In genomic region chr4:2595436-2595835, GRCh38 we compare ENCODE assay signal across 2 cellular contexts.
A peak's percentile ranks its signal among the peaks of the same experiment; 100 is the strongest.
TF ChIP-seq lines count a peak whose summit lies in the region.

No MANE protein-coding gene starts in this region.

TF ChIP-seq in GM23338, 12 proteins besides CTCF, POLR2A, EP300 and RAD21:
- TF ChIP-seq REST (IDR thresholded peaks at IDR 0.05; ENCODE audit: unreplicated experiment) (no peak), ETS1 (IDR thresholded peaks at IDR 0.05) (no peak), STAT1 (IDR thresholded peaks at IDR 0.05; ENCODE audit: unreplicated experiment) (no peak), JUNB (IDR thresholded peaks at IDR 0.05; ENCODE audit: unreplicated experiment) (no peak), ZNF331 (CRISPR knock-in tag; IDR thresholded peaks at IDR 0.05; ENCODE audit: low read depth) (no peak), EZH2 (IDR thresholded peaks at IDR 0.05; ENCODE audit: low read depth, unreplicated experiment) (no peak), CREB1 (CRISPR knock-in tag; IDR thresholded peaks at IDR 0.05; ENCODE audit: low read depth) (no peak), ZNF462 (CRISPR knock-in tag; IDR thresholded peaks at IDR 0.05) (no peak), ZNF114 (CRISPR knock-in tag; IDR thresholded peaks at IDR 0.05) (no peak), POLR2AphosphoS5 (IDR thresholded peaks at IDR 0.05; ENCODE audit: low read depth) (no peak), NANOG (IDR thresholded peaks at IDR 0.05; ENCODE audit: borderline replicate concordance) (no peak), EZH2phosphoT487 (IDR thresholded peaks at IDR 0.05; ENCODE audit: unreplicated experiment) (no peak)

TF ChIP-seq in K562, 482 proteins besides CTCF, POLR2A, EP300 and RAD21:
- TF ChIP-seq ZHX1 (conservative IDR thresholded peaks at IDR 0.05; ENCODE audit: low read length) (no peak), ZBTB43 (CRISPR knock-in tag; IDR thresholded peaks at IDR 0.05) (no peak), CBFA2T2 (conservative IDR thresholded peaks at IDR 0.05) (0 out of 2 replicates have a peak, but pooled peaks have one; percentile 13), CTBP1 (IDR thresholded peaks at IDR 0.05; ENCODE audit: borderline replicate concordance) (peak; percentile 72), RBM25 (IDR thresholded peaks at IDR 0.05; ENCODE audit: low read depth, low read length, severe bottlenecking) (no peak), XRCC4 (IDR thresholded peaks at IDR 0.05; ENCODE audit: extremely low read depth, insufficient read depth, insufficient read length) (no peak), HDAC3 (IDR thresholded peaks at IDR 0.05; ENCODE audit: borderline replicate concordance, partially characterized antibody) (no peak), HLTF (IDR thresholded peaks at IDR 0.05) (no peak), ZFP1 (CRISPR knock-in tag; IDR thresholded peaks at IDR 0.05) (no peak), CBX2 (IDR thresholded peaks at IDR 0.05; ENCODE audit: insufficient read depth, low read length, poor library complexity, severe bottlenecking) (no peak), ZNF253 (CRISPR knock-in tag; conservative IDR thresholded peaks at IDR 0.05) (no peak), CBFA2T3 (IDR thresholded peaks at IDR 0.05) (peak; percentile 38), ERF (CRISPR knock-in tag; IDR thresholded peaks at IDR 0.05) (no peak)
